8 cellular contexts compared by ENCODE assay signal in the genomic region with DNA sequence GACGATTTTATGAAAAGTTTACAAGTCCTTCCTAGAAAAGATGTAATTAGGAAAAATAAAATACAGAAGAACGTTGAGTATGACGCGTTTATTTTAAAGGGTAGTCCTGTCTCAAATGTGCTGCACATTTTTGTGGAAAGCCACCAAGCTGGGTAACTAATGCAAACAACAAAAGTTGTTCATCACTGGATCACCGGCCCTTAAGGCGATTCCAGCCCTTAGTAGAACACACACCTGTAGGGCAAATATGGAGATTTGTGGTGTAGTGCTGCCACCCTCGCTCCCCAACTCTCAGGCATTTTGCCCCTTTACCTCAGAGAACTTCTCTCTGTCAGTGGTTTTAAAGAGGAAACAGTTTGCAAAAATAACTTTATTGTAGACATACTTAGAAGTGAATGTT. TPM values are rescaled to one million over a fixed set of nuclear protein-coding genes. Genes with fewer than 3 reads are reported as not detected.
DNase-seq lines count a peak whose midpoint lies in the region; ATAC-seq, FAIRE-seq and TF ChIP-seq lines count a peak whose summit lies in the region.

No MANE protein-coding gene starts in this region.

- in situ Hi-C loops in HAP-1 (cut with MboI; ENCODE audit: low sequenced_read_pairs) (no loop called here), astrocyte of the cerebellum (cut with HindIII; ENCODE audit: low sequenced_read_pairs) (no loop called here)

- H3K27ac Mint-ChIP-seq in mesothelial cell of epicardium, result peak overlapping the region; percentile 87

- H3K36me3 ChIP-seq in HAP-1 (replicated peaks) (peaks cover 19% of the 10 kb centered on the region), pancreas (no peaks in the 10 kb centered on the region)

- no peak for TF ChIP-seq POLR2A in A549 (IDR thresholded peaks at IDR 0.05; ENCODE audit: low read length)

- H3K9me3 ChIP-seq in A549 (no peaks in the 10 kb centered on the region), HAP-1 (no peaks in the 10 kb centered on the region), pancreas (no peaks in the 10 kb centered on the region)

- peaks cover 47% of the 10 kb centered on the region for H3K4me1 Mint-ChIP-seq in mesothelial cell of epicardium

- H3K4me3 ChIP-seq in A549 (peak overlapping the region; percentile 91), HAP-1 (peak overlapping the region; percentile 82), astrocyte of the cerebellum (ENCODE audit: low read depth, low read length) (peak overlapping the region; percentile 65), pancreas (peak overlapping the region in 2 of 4 donors; percentile 45 to 65)

- H3K27me3 Mint-ChIP-seq in mesothelial cell of epicardium (ENCODE audit: low read depth), result no peaks in the 10 kb centered on the region

- peak in 1 of 2 experiments; percentile 9; a peak in 1 of 5 replicates for TF ChIP-seq RAD21 in A549 (conservative IDR thresholded peaks at IDR 0.05 in 1 of 2, IDR thresholded peaks at IDR 0.05 in 1 of 2)

- TF ChIP-seq EP300 in A549 (IDR thresholded peaks at IDR 0.05), result no peak

- TF ChIP-seq CTCF in A549 (IDR thresholded peaks at IDR 0.05) (no peak), astrocyte of the cerebellum (IDR thresholded peaks at IDR 0.05; ENCODE audit: low read depth, low read length, missing control alignments) (no peak), mesothelial cell of epicardium (IDR thresholded peaks at IDR 0.05; ENCODE audit: unreplicated experiment) (no peak), pancreas (IDR thresholded peaks at IDR 0.05) (no peak)

- peaks cover 3% of the 10 kb centered on the region for H3K9me3 Mint-ChIP-seq in mesothelial cell of epicardium

- no peaks in the 10 kb centered on the region for H3K27me3 ChIP-seq in HAP-1 (ENCODE audit: low read depth)
- H3K27me3 ChIP-seq in pancreas, result peaks cover 0 to 4% (median 0%) of the 10 kb centered on the region in 4 donors

- no peaks in the 10 kb centered on the region for H3K36me3 Mint-ChIP-seq in mesothelial cell of epicardium

- no peak for DNase-seq in A549 (ENCODE audit: low read depth in 1 of 2, low spot score in 1 of 2)
- no peak for DNase-seq in HAP-1 (ENCODE audit: low spot score in 2 of 2)
- DNase-seq in astrocyte of the cerebellum (ENCODE audit: low read depth), result no peak
- no peak for DNase-seq in mesothelial cell of epicardium (ENCODE audit: low spot score in 2 of 2, unreplicated experiment in 2 of 2)
- no peak for DNase-seq in SIG-M5 treated with dmso at 0.1 percent for 504 hours (lab: John Stamatoyannopoulos, UW; ENCODE audit: unreplicated experiment)
- DNase-seq in pancreas, result no peak

- CTCF ChIA-PET in A549 (lab: Yijun Ruan, JAX), result no interaction called here

- ATAC-seq in A549 (no peak), HG02798 (IDR thresholded peaks at IDR 0.05; ENCODE audit: poor library complexity, unreplicated experiment) (no peak), pancreas (no peak), GM21423 (IDR thresholded peaks at IDR 0.05; ENCODE audit: unreplicated experiment) (no peak)

- H3K4me1 ChIP-seq in A549 (peaks cover 35% of the 10 kb centered on the region), HAP-1 (peaks cover 28% of the 10 kb centered on the region), pancreas (peaks cover 5 to 14% (median 7%) of the 10 kb centered on the region in 3 donors)

- H3K27ac ChIP-seq in A549 (peak overlapping the region in 1 of 2 experiments; percentile 100; a peak in 3 of 6 replicates), pancreas (no peak overlapping the region)

- peak; percentile 39 for FAIRE-seq in A549 (lab: Jason Lieb, UNC)
- no peak for FAIRE-seq in pancreas (lab: Jason Lieb, UNC)

- peak overlapping the region; percentile 72 for H3K4me3 Mint-ChIP-seq in mesothelial cell of epicardium

- POLR2A ChIA-PET in A549 (lab: Yijun Ruan, JAX), result no interaction called here

- intact Hi-C loops in pancreas (cut with DNase I), result no loop called here

- WGBS in A549 (ENCODE audit: missing lambda C conversion rate), result 75% methylated on average over 7 of the region's 7 CpGs
- WGBS in pancreas, 2 donors, result 34 to 50% methylated on average over 7 of the region's 7 CpGs

- H3K4me2 ChIP-seq in A549, result peak overlapping the region; percentile 78

TF ChIP-seq in A549, 52 proteins besides CTCF, POLR2A, EP300 and RAD21:
- TF ChIP-seq JUNB (IDR thresholded peaks at IDR 0.05) (no peak), PBX3 (IDR thresholded peaks at IDR 0.05) (no peak), SREBF2 (IDR thresholded peaks at IDR 0.05) (no peak), ZSCAN20 (CRISPR knock-in tag; IDR thresholded peaks at IDR 0.05) (no peak), HOXB13 (CRISPR knock-in tag; IDR thresholded peaks at IDR 0.05; ENCODE audit: low read depth) (no peak), ZNF302 (CRISPR knock-in tag; IDR thresholded peaks at IDR 0.05) (no peak), PHF8 (IDR thresholded peaks at IDR 0.05; ENCODE audit: borderline replicate concordance, low read depth) (no peak), HDAC2 (IDR thresholded peaks at IDR 0.05) (no peak), NR3C1 (IDR thresholded peaks at IDR 0.05) (no peak), HOXA7 (CRISPR knock-in tag; IDR thresholded peaks at IDR 0.05) (no peak), RFX5 (IDR thresholded peaks at IDR 0.05) (no peak), ZFP36 (IDR thresholded peaks at IDR 0.05; ENCODE audit: borderline replicate concordance, partially characterized antibody) (no peak), CHD4 (IDR thresholded peaks at IDR 0.05; ENCODE audit: borderline replicate concordance) (no peak), ZC3H11A (IDR thresholded peaks at IDR 0.05) (no peak), MAFK (IDR thresholded peaks at IDR 0.05; ENCODE audit: partially characterized antibody) (no peak), EHMT2 (IDR thresholded peaks at IDR 0.05; ENCODE audit: low read depth) (no peak)

RNA-seq across cellular contexts. Expression of gene TBL1X, which starts 1.9 kb away (rescaled TPM):
- polyA plus RNA-seq in A549 (2011; rRNA removed) (18.0 and 21.1 TPM in 2 replicates), A549 (2017; fragmentation: RNase III; extraction: RNeasy Plus Mini Kit Qiagen cat#74134 plus additional on column Dnase treatment) (14.3 to 15.1 TPM (median 14.6 TPM) in 3 replicates), pancreas (1 to 10 TPM; 2.4 to 7.7 TPM)
- 11.4 and 13.4 TPM in 2 replicates for polyA plus RNA-seq in A549 (2012; cell fraction: cytosol; rRNA removed)
- polyA plus RNA-seq in A549 (2012; cell fraction: nucleus; rRNA removed), result 14.9 and 18.8 TPM in 2 replicates
- polyA minus RNA-seq in A549 (2011; rRNA and poly(A)+ RNA removed), result 46.1 and 50.7 TPM in 2 replicates
- total RNA-seq in mesothelial cell of epicardium (32.5 to 34.5 TPM (median 32.7 TPM) in 3 replicates), pancreas (10 to 100 TPM in 3 of 6 donors, 1 to 10 TPM in 3; 6.7 to 16.6 (median 10.3) TPM)
